1 cellular context compared by ENCODE assay signal in the genomic region with DNA sequence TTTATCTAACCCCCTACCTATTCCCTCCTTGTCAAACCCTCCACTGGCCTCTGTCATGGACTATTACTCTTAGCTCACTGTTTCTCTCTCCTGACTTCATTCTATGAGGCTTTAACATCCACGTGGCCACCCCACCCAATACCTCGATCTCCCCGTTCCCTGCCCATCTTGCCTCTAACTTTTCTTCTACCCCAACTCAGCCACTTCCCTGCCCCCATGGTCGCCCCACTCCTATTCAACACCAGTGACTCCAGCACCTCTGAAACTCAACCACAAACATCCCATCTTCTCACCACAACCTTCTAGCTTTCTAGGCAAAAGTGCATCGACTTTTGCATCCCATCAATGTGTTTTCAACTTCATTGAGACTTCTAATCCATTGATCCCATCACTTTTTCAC.
TF ChIP-seq lines count a peak whose summit lies in the region.

No MANE protein-coding gene starts in this region.

TF ChIP-seq in K562, 482 proteins besides CTCF, POLR2A, EP300 and RAD21 (continued from another document):
- TF ChIP-seq, protein P1, sequence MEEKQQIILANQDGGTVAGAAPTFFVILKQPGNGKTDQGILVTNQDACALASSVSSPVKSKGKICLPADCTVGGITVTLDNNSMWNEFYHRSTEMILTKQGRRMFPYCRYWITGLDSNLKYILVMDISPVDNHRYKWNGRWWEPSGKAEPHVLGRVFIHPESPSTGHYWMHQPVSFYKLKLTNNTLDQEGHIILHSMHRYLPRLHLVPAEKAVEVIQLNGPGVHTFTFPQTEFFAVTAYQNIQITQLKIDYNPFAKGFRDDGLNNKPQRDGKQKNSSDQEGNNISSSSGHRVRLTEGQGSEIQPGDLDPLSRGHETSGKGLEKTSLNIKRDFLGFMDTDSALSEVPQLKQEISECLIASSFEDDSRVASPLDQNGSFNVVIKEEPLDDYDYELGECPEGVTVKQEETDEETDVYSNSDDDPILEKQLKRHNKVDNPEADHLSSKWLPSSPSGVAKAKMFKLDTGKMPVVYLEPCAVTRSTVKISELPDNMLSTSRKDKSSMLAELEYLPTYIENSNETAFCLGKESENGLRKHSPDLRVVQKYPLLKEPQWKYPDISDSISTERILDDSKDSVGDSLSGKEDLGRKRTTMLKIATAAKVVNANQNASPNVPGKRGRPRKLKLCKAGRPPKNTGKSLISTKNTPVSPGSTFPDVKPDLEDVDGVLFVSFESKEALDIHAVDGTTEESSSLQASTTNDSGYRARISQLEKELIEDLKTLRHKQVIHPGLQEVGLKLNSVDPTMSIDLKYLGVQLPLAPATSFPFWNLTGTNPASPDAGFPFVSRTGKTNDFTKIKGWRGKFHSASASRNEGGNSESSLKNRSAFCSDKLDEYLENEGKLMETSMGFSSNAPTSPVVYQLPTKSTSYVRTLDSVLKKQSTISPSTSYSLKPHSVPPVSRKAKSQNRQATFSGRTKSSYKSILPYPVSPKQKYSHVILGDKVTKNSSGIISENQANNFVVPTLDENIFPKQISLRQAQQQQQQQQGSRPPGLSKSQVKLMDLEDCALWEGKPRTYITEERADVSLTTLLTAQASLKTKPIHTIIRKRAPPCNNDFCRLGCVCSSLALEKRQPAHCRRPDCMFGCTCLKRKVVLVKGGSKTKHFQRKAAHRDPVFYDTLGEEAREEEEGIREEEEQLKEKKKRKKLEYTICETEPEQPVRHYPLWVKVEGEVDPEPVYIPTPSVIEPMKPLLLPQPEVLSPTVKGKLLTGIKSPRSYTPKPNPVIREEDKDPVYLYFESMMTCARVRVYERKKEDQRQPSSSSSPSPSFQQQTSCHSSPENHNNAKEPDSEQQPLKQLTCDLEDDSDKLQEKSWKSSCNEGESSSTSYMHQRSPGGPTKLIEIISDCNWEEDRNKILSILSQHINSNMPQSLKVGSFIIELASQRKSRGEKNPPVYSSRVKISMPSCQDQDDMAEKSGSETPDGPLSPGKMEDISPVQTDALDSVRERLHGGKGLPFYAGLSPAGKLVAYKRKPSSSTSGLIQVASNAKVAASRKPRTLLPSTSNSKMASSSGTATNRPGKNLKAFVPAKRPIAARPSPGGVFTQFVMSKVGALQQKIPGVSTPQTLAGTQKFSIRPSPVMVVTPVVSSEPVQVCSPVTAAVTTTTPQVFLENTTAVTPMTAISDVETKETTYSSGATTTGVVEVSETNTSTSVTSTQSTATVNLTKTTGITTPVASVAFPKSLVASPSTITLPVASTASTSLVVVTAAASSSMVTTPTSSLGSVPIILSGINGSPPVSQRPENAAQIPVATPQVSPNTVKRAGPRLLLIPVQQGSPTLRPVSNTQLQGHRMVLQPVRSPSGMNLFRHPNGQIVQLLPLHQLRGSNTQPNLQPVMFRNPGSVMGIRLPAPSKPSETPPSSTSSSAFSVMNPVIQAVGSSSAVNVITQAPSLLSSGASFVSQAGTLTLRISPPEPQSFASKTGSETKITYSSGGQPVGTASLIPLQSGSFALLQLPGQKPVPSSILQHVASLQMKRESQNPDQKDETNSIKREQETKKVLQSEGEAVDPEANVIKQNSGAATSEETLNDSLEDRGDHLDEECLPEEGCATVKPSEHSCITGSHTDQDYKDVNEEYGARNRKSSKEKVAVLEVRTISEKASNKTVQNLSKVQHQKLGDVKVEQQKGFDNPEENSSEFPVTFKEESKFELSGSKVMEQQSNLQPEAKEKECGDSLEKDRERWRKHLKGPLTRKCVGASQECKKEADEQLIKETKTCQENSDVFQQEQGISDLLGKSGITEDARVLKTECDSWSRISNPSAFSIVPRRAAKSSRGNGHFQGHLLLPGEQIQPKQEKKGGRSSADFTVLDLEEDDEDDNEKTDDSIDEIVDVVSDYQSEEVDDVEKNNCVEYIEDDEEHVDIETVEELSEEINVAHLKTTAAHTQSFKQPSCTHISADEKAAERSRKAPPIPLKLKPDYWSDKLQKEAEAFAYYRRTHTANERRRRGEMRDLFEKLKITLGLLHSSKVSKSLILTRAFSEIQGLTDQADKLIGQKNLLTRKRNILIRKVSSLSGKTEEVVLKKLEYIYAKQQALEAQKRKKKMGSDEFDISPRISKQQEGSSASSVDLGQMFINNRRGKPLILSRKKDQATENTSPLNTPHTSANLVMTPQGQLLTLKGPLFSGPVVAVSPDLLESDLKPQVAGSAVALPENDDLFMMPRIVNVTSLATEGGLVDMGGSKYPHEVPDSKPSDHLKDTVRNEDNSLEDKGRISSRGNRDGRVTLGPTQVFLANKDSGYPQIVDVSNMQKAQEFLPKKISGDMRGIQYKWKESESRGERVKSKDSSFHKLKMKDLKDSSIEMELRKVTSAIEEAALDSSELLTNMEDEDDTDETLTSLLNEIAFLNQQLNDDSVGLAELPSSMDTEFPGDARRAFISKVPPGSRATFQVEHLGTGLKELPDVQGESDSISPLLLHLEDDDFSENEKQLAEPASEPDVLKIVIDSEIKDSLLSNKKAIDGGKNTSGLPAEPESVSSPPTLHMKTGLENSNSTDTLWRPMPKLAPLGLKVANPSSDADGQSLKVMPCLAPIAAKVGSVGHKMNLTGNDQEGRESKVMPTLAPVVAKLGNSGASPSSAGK (IDR thresholded peaks at IDR 0.05), result peak; percentile 44
- TF ChIP-seq, protein P2, sequence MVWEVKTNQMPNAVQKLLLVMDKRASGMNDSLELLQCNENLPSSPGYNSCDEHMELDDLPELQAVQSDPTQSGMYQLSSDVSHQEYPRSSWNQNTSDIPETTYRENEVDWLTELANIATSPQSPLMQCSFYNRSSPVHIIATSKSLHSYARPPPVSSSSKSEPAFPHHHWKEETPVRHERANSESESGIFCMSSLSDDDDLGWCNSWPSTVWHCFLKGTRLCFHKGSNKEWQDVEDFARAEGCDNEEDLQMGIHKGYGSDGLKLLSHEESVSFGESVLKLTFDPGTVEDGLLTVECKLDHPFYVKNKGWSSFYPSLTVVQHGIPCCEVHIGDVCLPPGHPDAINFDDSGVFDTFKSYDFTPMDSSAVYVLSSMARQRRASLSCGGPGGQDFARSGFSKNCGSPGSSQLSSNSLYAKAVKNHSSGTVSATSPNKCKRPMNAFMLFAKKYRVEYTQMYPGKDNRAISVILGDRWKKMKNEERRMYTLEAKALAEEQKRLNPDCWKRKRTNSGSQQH (CRISPR knock-in tag; IDR thresholded peaks at IDR 0.05), result 0 out of 2 replicates have a peak, but pooled peaks have one; percentile 26
- TF ChIP-seq TBL1XR1 (IDR thresholded peaks at IDR 0.05; ENCODE audit: low read length in 2 of 2) (no peak), NCOA2 (IDR thresholded peaks at IDR 0.05; ENCODE audit: partially characterized antibody in 2 of 2) (no peak), CHD1 (IDR thresholded peaks at IDR 0.05; ENCODE audit: low read length) (no peak), CEBPG (CRISPR knock-in tag; IDR thresholded peaks at IDR 0.05) (no peak), CEBPG (tag; conservative IDR thresholded peaks at IDR 0.05 in 1 of 2, IDR thresholded peaks at IDR 0.05 in 1 of 2) (no peak), ZNF445 (CRISPR knock-in tag; IDR thresholded peaks at IDR 0.05; ENCODE audit: low read depth) (no peak), CTBP1 (IDR thresholded peaks at IDR 0.05; ENCODE audit: borderline replicate concordance) (no peak), RBM39 (optimal IDR thresholded peaks at IDR 0.05; ENCODE audit: low read depth, low read length) (no peak), RFX5 (IDR thresholded peaks at IDR 0.05; ENCODE audit: low read depth, low read length) (no peak), XRCC3 (IDR thresholded peaks at IDR 0.05) (no peak), ZNF165 (CRISPR knock-in tag; IDR thresholded peaks at IDR 0.05; ENCODE audit: borderline replicate concordance) (no peak), ARID1B (IDR thresholded peaks at IDR 0.05) (no peak), ZNF253 (CRISPR knock-in tag; conservative IDR thresholded peaks at IDR 0.05) (no peak)
- TF ChIP-seq, protein P3, sequence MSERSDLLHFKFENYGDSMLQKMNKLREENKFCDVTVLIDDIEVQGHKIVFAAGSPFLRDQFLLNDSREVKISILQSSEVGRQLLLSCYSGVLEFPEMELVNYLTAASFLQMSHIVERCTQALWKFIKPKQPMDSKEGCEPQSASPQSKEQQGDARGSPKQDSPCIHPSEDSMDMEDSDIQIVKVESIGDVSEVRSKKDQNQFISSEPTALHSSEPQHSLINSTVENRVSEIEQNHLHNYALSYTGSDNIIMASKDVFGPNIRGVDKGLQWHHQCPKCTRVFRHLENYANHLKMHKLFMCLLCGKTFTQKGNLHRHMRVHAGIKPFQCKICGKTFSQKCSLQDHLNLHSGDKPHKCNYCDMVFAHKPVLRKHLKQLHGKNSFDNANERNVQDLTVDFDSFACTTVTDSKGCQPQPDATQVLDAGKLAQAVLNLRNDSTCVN (CRISPR knock-in tag; IDR thresholded peaks at IDR 0.05), result 0 out of 2 replicates have a peak, but pooled peaks have one; percentile 48
- TF ChIP-seq, protein P4, sequence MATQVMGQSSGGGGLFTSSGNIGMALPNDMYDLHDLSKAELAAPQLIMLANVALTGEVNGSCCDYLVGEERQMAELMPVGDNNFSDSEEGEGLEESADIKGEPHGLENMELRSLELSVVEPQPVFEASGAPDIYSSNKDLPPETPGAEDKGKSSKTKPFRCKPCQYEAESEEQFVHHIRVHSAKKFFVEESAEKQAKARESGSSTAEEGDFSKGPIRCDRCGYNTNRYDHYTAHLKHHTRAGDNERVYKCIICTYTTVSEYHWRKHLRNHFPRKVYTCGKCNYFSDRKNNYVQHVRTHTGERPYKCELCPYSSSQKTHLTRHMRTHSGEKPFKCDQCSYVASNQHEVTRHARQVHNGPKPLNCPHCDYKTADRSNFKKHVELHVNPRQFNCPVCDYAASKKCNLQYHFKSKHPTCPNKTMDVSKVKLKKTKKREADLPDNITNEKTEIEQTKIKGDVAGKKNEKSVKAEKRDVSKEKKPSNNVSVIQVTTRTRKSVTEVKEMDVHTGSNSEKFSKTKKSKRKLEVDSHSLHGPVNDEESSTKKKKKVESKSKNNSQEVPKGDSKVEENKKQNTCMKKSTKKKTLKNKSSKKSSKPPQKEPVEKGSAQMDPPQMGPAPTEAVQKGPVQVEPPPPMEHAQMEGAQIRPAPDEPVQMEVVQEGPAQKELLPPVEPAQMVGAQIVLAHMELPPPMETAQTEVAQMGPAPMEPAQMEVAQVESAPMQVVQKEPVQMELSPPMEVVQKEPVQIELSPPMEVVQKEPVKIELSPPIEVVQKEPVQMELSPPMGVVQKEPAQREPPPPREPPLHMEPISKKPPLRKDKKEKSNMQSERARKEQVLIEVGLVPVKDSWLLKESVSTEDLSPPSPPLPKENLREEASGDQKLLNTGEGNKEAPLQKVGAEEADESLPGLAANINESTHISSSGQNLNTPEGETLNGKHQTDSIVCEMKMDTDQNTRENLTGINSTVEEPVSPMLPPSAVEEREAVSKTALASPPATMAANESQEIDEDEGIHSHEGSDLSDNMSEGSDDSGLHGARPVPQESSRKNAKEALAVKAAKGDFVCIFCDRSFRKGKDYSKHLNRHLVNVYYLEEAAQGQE (CRISPR knock-in tag; IDR thresholded peaks at IDR 0.05; ENCODE audit: low read depth), result no peak
- TF ChIP-seq, protein P5, sequence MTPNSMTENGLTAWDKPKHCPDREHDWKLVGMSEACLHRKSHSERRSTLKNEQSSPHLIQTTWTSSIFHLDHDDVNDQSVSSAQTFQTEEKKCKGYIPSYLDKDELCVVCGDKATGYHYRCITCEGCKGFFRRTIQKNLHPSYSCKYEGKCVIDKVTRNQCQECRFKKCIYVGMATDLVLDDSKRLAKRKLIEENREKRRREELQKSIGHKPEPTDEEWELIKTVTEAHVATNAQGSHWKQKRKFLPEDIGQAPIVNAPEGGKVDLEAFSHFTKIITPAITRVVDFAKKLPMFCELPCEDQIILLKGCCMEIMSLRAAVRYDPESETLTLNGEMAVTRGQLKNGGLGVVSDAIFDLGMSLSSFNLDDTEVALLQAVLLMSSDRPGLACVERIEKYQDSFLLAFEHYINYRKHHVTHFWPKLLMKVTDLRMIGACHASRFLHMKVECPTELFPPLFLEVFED (CRISPR knock-in tag; conservative IDR thresholded peaks at IDR 0.05), result 0 out of 2 replicates have a peak, but pooled peaks have one; percentile 27
- TF ChIP-seq, protein P6, sequence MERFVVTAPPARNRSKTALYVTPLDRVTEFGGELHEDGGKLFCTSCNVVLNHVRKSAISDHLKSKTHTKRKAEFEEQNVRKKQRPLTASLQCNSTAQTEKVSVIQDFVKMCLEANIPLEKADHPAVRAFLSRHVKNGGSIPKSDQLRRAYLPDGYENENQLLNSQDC (CRISPR knock-in tag; IDR thresholded peaks at IDR 0.05), result no peak
